Comparison of ENCODE assay signal across 1 cellular context in the genomic region with DNA sequence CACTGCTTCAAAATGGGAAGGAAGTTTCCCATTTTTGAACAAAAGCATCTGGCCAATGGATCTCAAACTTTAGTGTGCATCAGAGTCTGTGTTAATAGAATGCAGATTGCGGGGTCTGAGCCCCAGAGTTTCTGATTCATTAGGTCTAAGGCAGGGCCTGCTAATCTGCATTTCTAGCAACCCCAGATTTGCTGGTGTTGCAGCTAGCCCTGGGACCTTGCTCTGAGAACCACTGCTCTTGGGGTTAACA.
TF ChIP-seq lines count a peak whose summit lies in the region.

No MANE protein-coding gene starts in this region.

TF ChIP-seq in HepG2, 621 proteins besides CTCF, POLR2A, EP300 and RAD21 (continued from another document):
- TF ChIP-seq GATAD1 (CRISPR knock-in tag; IDR thresholded peaks at IDR 0.05) (no peak), ZNF501 (CRISPR knock-in tag; IDR thresholded peaks at IDR 0.05) (0 out of 2 replicates have a peak, but pooled peaks have one; percentile 30), ZNF572 (CRISPR knock-in tag; IDR thresholded peaks at IDR 0.05) (no peak), REPIN1 (CRISPR knock-in tag; IDR thresholded peaks at IDR 0.05; ENCODE audit: borderline replicate concordance, low read depth) (no peak), ZFP36L1 (CRISPR knock-in tag; IDR thresholded peaks at IDR 0.05) (no peak), MTA1 (CRISPR knock-in tag; IDR thresholded peaks at IDR 0.05; ENCODE audit: borderline replicate concordance) (no peak), ZNF720 (CRISPR knock-in tag; IDR thresholded peaks at IDR 0.05) (no peak), ZNF276 (CRISPR knock-in tag; IDR thresholded peaks at IDR 0.05; ENCODE audit: low read depth) (0 out of 2 replicates have a peak, but pooled peaks have one; percentile 39), ISX (CRISPR knock-in tag; conservative IDR thresholded peaks at IDR 0.05) (no peak), HNRNPL (IDR thresholded peaks at IDR 0.05; ENCODE audit: low read depth, low read length) (0 out of 2 replicates have a peak, but pooled peaks have one; percentile 41), HMGXB4 (CRISPR knock-in tag; IDR thresholded peaks at IDR 0.05; ENCODE audit: borderline replicate concordance in 1 of 2, low read depth in 1 of 2) (peak in 1 of 2 experiments; percentile 0; a peak in 1 of 4 replicates)
